In the genomic region with DNA sequence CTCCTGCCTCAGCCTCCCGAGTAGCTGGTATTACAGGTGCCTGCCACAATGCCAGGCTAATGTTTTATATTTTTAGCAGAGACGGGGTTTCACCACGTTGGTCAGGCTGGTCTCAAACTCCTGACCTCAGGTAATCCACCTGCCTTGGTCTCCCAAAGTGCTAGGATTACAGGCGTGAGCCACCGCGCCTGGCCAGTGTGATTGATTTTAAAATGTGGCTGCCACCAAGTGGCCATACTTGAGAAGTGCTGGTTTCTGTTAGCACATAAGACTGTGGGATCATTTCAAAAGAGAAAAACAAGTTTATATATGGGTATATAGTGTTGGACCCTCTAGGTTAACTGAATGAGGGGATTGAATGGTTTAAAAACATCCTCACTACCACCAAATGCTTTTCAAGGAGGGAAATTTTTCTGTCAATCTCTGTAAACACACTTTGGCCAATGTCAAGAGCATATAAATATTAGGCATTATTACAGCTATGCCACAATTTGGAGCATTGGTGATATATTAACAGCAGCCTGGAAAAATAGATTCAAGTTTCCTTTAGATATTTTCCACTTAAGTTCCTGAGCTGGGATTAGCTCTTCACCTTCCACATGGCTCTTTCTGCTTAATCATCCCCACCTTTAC, we compare ENCODE assay signal across 8 cellular contexts. TPM values are rescaled to one million over a fixed set of nuclear protein-coding genes. Genes with fewer than 3 reads are reported as not detected.
A peak's percentile ranks its signal among the peaks of the same experiment; 100 is the strongest.
DNase-seq lines count a peak whose midpoint lies in the region; ATAC-seq and TF ChIP-seq lines count a peak whose summit lies in the region.

No MANE protein-coding gene starts in this region.

- H3K4me3 Mint-ChIP-seq in activated CD4-positive, alpha-beta T cell treated with anti-CD3 and anti-CD28 coated beads for 36 hours = no peak overlapping the region
- no peak overlapping the region for H3K4me3 Mint-ChIP-seq in naive thymus-derived CD8-positive, alpha-beta T cell

- in situ Hi-C loops in Caki2 (cut with HindIII; ENCODE audit: low pct_unique_long_range_greater_than_20kb, low sequenced_read_pairs) = no loop called here

- H3K9ac ChIP-seq in KMS-11 = no peak overlapping the region

- peaks cover 5% of the 10 kb centered on the region; the same call in 1 of the 2 replicates for H4K20me1 ChIP-seq in KMS-11 (ENCODE audit: insufficient read depth)

- H3K79me2 ChIP-seq in KMS-11 (ENCODE audit: insufficient read depth, low read depth) = no peaks in the 10 kb centered on the region

- peaks cover 8% of the 10 kb centered on the region for H3K4me1 ChIP-seq in KMS-11 (ENCODE audit: low read depth, poor library complexity, severe bottlenecking)

- H3K36me3 ChIP-seq in KMS-11 (ENCODE audit: insufficient read depth) = peaks cover 27% of the 10 kb centered on the region; the same call in 1 of the 2 replicates

- H3K9me3 Mint-ChIP-seq in activated CD4-positive, alpha-beta T cell treated with anti-CD3 and anti-CD28 coated beads for 36 hours (ENCODE audit: low read depth) = peaks cover 9% of the 10 kb centered on the region
- H3K9me3 Mint-ChIP-seq in naive thymus-derived CD8-positive, alpha-beta T cell = no peaks in the 10 kb centered on the region

- DNase-seq in Caki2 (ENCODE audit: low read depth) = peak; percentile 23
- DNase-seq in activated CD4-positive, alpha-beta T cell treated with anti-CD3 and anti-CD28 coated beads for 36 hours = peak; percentile 66
- DNase-seq in epithelial cell of esophagus (ENCODE audit: low read depth) = peak; percentile 60
- peak in 8 of 10 donors; percentile 20 to 67 (median 37) for DNase-seq in naive thymus-derived CD8-positive, alpha-beta T cell
- DNase-seq in coronary artery (ENCODE audit: low spot score) = no peak

- no peaks in the 10 kb centered on the region for H3K27me3 Mint-ChIP-seq in activated CD4-positive, alpha-beta T cell treated with anti-CD3 and anti-CD28 coated beads for 36 hours
- no peaks in the 10 kb centered on the region for H3K27me3 Mint-ChIP-seq in naive thymus-derived CD8-positive, alpha-beta T cell

- CTCF ChIA-PET in activated CD4-positive, alpha-beta T cell treated with anti-CD3 and anti-CD28 coated beads for 36 hours (lab: Charles Lee) = interaction anchor here (0.7 to 5.7 kb wide), 18 partner anchors 10 to 190 kb away, joined by 3 to 28 read pairs (median 5); a partner anchor contains a TSS

- peaks cover 14% of the 10 kb centered on the region for H3K4me1 Mint-ChIP-seq in activated CD4-positive, alpha-beta T cell treated with anti-CD3 and anti-CD28 coated beads for 36 hours
- peaks cover 0 to 9% (median 7%) of the 10 kb centered on the region in 4 donors for H3K4me1 Mint-ChIP-seq in naive thymus-derived CD8-positive, alpha-beta T cell

- no peak overlapping the region; the same call in 1 of the 2 replicates for H3K27ac ChIP-seq in KMS-11
- H3K27ac ChIP-seq in coronary artery = no peak overlapping the region

- POLR2A ChIA-PET in activated CD4-positive, alpha-beta T cell treated with anti-CD3 and anti-CD28 coated beads for 36 hours (lab: Charles Lee) = no interaction called here
- POLR2A ChIA-PET in naive thymus-derived CD8-positive, alpha-beta T cell (lab: Charles Lee) = interaction anchor here (1.1 to 1.8 kb wide), 6 partner anchors 10 to 190 kb away, joined by 3 to 14 read pairs (median 4); no protein-coding TSS in a partner anchor

- no peak overlapping the region for H3K27ac Mint-ChIP-seq in activated CD4-positive, alpha-beta T cell treated with anti-CD3 and anti-CD28 coated beads for 36 hours
- H3K27ac Mint-ChIP-seq in naive thymus-derived CD8-positive, alpha-beta T cell = peak overlapping the region; percentile 38 to 92 (median 73)

- H3K27me3 ChIP-seq in KMS-11 (ENCODE audit: insufficient read depth, low read depth) = no peaks in the 10 kb centered on the region

- TF ChIP-seq CTCF in KMS-11 (conservative IDR thresholded peaks at IDR 0.05; ENCODE audit: low read depth, low read length) (peak; percentile 90), epithelial cell of esophagus (IDR thresholded peaks at IDR 0.05; ENCODE audit: insufficient read depth, low read depth, low read length, missing control alignments) (peak; percentile 65), coronary artery (IDR thresholded peaks at IDR 0.05) (no peak)

- H3K4me3 ChIP-seq in KMS-11 (IDR thresholded peaks at IDR 0.05; ENCODE audit: insufficient read depth, low read depth, low read length) (no peak overlapping the region), epithelial cell of esophagus (ENCODE audit: low read length) (no peak overlapping the region), coronary artery (no peak overlapping the region)

- no peak overlapping the region for H3K4me2 ChIP-seq in KMS-11

- ATAC-seq in activated CD4-positive, alpha-beta T cell treated with anti-CD3 and anti-CD28 coated beads for 36 hours = peak; percentile 70
- ATAC-seq in naive thymus-derived CD8-positive, alpha-beta T cell = peak; percentile 87
- ATAC-seq in GM21367 (IDR thresholded peaks at IDR 0.05; ENCODE audit: unreplicated experiment) (no peak), HG02798 (IDR thresholded peaks at IDR 0.05; ENCODE audit: poor library complexity, unreplicated experiment) (no peak)

- intact Hi-C loops in activated CD4-positive, alpha-beta T cell treated with anti-CD3 and anti-CD28 coated beads for 36 hours (cut with DNase I, micrococcal nuclease) = loop anchor here (1.0 kb wide), 4 partner anchors 10 to 190 kb away; a partner anchor contains a TSS

- H2AFZ ChIP-seq in KMS-11 (ENCODE audit: low read depth) = no peak overlapping the region

- peaks cover 81% of the 10 kb centered on the region for H3K36me3 Mint-ChIP-seq in activated CD4-positive, alpha-beta T cell treated with anti-CD3 and anti-CD28 coated beads for 36 hours (ENCODE audit: low read depth)
- peaks cover 5 to 97% (median 15%) of the 10 kb centered on the region in 3 donors for H3K36me3 Mint-ChIP-seq in naive thymus-derived CD8-positive, alpha-beta T cell

RNA-seq across cellular contexts. Expression of a gene that starts 13.5 kb away (rescaled TPM):
- total RNA-seq in Caki2 (2014; rRNA removed; shearing (Covaris generic); ENCODE audit: low replicate concordance) = 36.2 and 50.4 TPM in 2 replicates
- 10 to 100 TPM; 23.3 to 29.5 TPM for total RNA-seq in activated CD4-positive, alpha-beta T cell treated with anti-CD3 and anti-CD28 coated beads for 36 hours
- total RNA-seq in naive thymus-derived CD8-positive, alpha-beta T cell = 10 to 100 TPM; 46.1 to 47.3 TPM
- 10 to 100 TPM; 17.1 to 22.8 (median 19.4) TPM for polyA plus RNA-seq in naive thymus-derived CD8-positive, alpha-beta T cell

RNA-seq across cellular contexts. Expression of a gene that starts 18.9 kb away (rescaled TPM):
- total RNA-seq in Caki2 (2014; rRNA removed; shearing (Covaris generic); ENCODE audit: low replicate concordance) = 121 and 133 TPM in 2 replicates
- 10 to 100 TPM; 81.3 to 88.4 TPM for total RNA-seq in activated CD4-positive, alpha-beta T cell treated with anti-CD3 and anti-CD28 coated beads for 36 hours
- 100 to 1,000 TPM; 206 to 213 TPM for total RNA-seq in naive thymus-derived CD8-positive, alpha-beta T cell
- 100 to 1,000 TPM; 230 to 253 (median 237) TPM for polyA plus RNA-seq in naive thymus-derived CD8-positive, alpha-beta T cell

RNA-seq across cellular contexts. Expression of a gene that starts 34.9 kb away (rescaled TPM):
- 10.6 and 19.2 TPM in 2 replicates for total RNA-seq in Caki2 (2014; rRNA removed; shearing (Covaris generic); ENCODE audit: low replicate concordance)
- 10 to 100 TPM; 48.6 to 52.3 TPM for total RNA-seq in activated CD4-positive, alpha-beta T cell treated with anti-CD3 and anti-CD28 coated beads for 36 hours
- total RNA-seq in naive thymus-derived CD8-positive, alpha-beta T cell = 100 to 1,000 TPM; 117 to 124 TPM
- polyA plus RNA-seq in naive thymus-derived CD8-positive, alpha-beta T cell = 10 to 100 TPM in 1 of 3 donors, 1 to 10 TPM in 2; 5.2 to 12.0 (median 6.2) TPM

Comparison
In these comparisons a context has a peak if more than half of its experiments do, and no peak if none do; other contexts are left out.
1. ATAC-seq: peak in activated CD4-positive, alpha-beta T cell treated with anti-CD3 and anti-CD28 coated beads for 36 hours (single experiment) and naive thymus-derived CD8-positive, alpha-beta T cell (2 of 2); none in GM21367 (single experiment) and HG02798 (single experiment).